ENCODE assay signal across 16 cellular contexts in the genomic region with DNA sequence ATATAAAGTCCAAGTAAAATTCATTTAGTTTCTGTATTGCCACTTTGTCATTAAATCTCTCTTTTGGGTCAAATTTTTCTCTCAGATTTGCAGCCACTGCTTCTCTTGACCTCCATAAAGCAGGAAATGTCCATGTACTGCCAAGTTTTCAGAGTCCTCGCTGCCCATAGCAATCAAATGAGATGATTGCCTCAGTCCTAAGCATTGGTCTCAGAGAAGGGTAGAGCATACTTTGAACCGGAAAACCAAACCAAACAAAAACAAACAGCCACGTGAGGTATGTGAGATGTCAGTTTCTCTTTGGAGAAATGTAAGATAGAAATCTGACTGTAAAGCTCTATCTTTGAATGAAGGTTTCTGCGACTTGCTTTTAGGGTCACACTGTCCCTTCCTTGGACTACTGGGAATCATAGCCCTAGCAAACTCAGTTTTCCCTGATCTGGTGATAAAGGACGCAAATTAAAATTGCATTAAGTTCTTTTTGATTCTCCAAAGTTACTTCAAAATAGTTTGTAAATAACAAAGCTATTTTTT.
"Had no signal": no experiment of that assay in that cellular context is flagged by ENCODE, and none has a peak within 500 bp of the region (broad histone marks: within the 10 kb centered on the region; RNA-seq: fewer than 3 reads in every experiment).

No MANE protein-coding gene starts in this region.

- ATAC-seq: activated naive CD4-positive, alpha-beta T cell treated with anti-CD3 and anti-CD28 coated beads, Interleukin-2, amount 50 U/mL, for 72 hours; activated T-cell treated with anti-CD3 and anti-CD28 coated beads, Interleukin-2, amount 50 U/mL, for 72 hours; effector memory CD8-positive, alpha-beta T cell; naive thymus-derived CD4-positive, alpha-beta T cell; stimulated activated naive B cell treated with anti-CD40 and anti-IgM and Interleukin-4, amounts not matched to agents 10 μg/mL and 1 μg/mL and 100 μg/mL, for 72 hours had no signal

- DNase-seq: activated CD4-positive, alpha-beta T cell treated with anti-CD3 and anti-CD28 coated beads, Interleukin-2, amount 50 U/mL, for 1 hour; activated CD4-positive, CD25-positive, alpha-beta regulatory T cell treated with anti-CD3 and anti-CD28 coated beads, Interleukin-2, amount 50 U/mL, for 72 hours; activated CD8-positive, alpha-beta memory T cell treated with anti-CD3 and anti-CD28 coated beads for 24 hours; activated CD8-positive, alpha-beta memory T cell treated with anti-CD3 and anti-CD28 coated beads, Interleukin-2, amount 50 U/mL, for 48 hours; activated effector memory CD4-positive, alpha-beta T cell treated with anti-CD3 and anti-CD28 coated beads, Interleukin-2, amount 50 U/mL, for 16 hours; activated T-cell treated with anti-CD3 and anti-CD28 coated beads, Interleukin-2, amount 50 U/mL, for 72 hours; effector memory CD8-positive, alpha-beta T cell; esophagus squamous epithelium; foreskin fibroblast; mammary epithelial cell; naive thymus-derived CD4-positive, alpha-beta T cell; retina; stimulated activated naive B cell treated with anti-CD40 and anti-IgM and Interleukin-4, amounts not matched to agents 10 μg/mL and 1 μg/mL and 100 μg/mL, for 72 hours had no signal

- H3K36me3 Mint-ChIP-seq: activated naive CD4-positive, alpha-beta T cell treated with anti-CD3 and anti-CD28 coated beads, Interleukin-2, amount 50 U/mL, for 72 hours; naive thymus-derived CD4-positive, alpha-beta T cell; stimulated activated naive B cell treated with anti-CD40 and anti-IgM and Interleukin-4, amounts not matched to agents 10 μg/mL and 1 μg/mL and 100 μg/mL, for 72 hours had no signal

- H3K27ac Mint-ChIP-seq: activated naive CD4-positive, alpha-beta T cell treated with anti-CD3 and anti-CD28 coated beads, Interleukin-2, amount 50 U/mL, for 72 hours; activated T-cell treated with anti-CD3 and anti-CD28 coated beads, Interleukin-2, amount 50 U/mL, for 72 hours; effector memory CD8-positive, alpha-beta T cell; naive thymus-derived CD4-positive, alpha-beta T cell; stimulated activated naive B cell treated with anti-CD40 and anti-IgM and Interleukin-4, amounts not matched to agents 10 μg/mL and 1 μg/mL and 100 μg/mL, for 72 hours had no signal

- H3K27me3 ChIP-seq: cardiac muscle cell, esophagus squamous epithelium had no signal

- H3K9me3 ChIP-seq: esophagus squamous epithelium, thoracic aorta had no signal

- H3K9me3 Mint-ChIP-seq: activated naive CD4-positive, alpha-beta T cell treated with anti-CD3 and anti-CD28 coated beads, Interleukin-2, amount 50 U/mL, for 72 hours; activated T-cell treated with anti-CD3 and anti-CD28 coated beads, Interleukin-2, amount 50 U/mL, for 72 hours; effector memory CD8-positive, alpha-beta T cell; naive thymus-derived CD4-positive, alpha-beta T cell; stimulated activated naive B cell treated with anti-CD40 and anti-IgM and Interleukin-4, amounts not matched to agents 10 μg/mL and 1 μg/mL and 100 μg/mL, for 72 hours had no signal

- H3K4me3 Mint-ChIP-seq: activated T-cell treated with anti-CD3 and anti-CD28 coated beads, Interleukin-2, amount 50 U/mL, for 72 hours; effector memory CD8-positive, alpha-beta T cell; naive thymus-derived CD4-positive, alpha-beta T cell; stimulated activated naive B cell treated with anti-CD40 and anti-IgM and Interleukin-4, amounts not matched to agents 10 μg/mL and 1 μg/mL and 100 μg/mL, for 72 hours had no signal

- H3K4me3 ChIP-seq: cardiac muscle cell, esophagus squamous epithelium, thoracic aorta had no signal

- H3K36me3 ChIP-seq: cardiac muscle cell, esophagus squamous epithelium, thoracic aorta had no signal

- H3K27ac ChIP-seq: cardiac muscle cell, esophagus squamous epithelium, thoracic aorta had no signal
